ENCODE assay signal across 11 cellular contexts in genomic region chr17:41308918-41309359, GRCh38. TPM values are rescaled to one million over a fixed set of nuclear protein-coding genes. Genes with fewer than 3 reads are reported as not detected.
A peak's percentile ranks its signal among the peaks of the same experiment; 100 is the strongest.
DNase-seq lines count a peak whose midpoint lies in the region; FAIRE-seq and TF ChIP-seq lines count a peak whose summit lies in the region.
"Had no signal": no experiment of that assay in that cellular context is flagged by ENCODE, and none has a peak within 500 bp of the region (broad histone marks: within the 10 kb centered on the region; RNA-seq: fewer than 3 reads in every experiment).

A gene with protein sequence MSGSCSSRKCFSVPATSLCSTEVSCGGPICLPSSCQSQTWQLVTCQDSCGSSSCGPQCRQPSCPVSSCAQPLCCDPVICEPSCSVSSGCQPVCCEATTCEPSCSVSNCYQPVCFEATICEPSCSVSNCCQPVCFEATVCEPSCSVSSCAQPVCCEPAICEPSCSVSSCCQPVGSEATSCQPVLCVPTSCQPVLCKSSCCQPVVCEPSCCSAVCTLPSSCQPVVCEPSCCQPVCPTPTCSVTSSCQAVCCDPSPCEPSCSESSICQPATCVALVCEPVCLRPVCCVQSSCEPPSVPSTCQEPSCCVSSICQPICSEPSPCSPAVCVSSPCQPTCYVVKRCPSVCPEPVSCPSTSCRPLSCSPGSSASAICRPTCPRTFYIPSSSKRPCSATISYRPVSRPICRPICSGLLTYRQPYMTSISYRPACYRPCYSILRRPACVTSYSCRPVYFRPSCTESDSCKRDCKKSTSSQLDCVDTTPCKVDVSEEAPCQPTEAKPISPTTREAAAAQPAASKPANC (minus strand): TSS chr17:41309309. CDS start chr17:41309253, 56 bp downstream.

- DNase-seq in G401 (ENCODE audit: low spot score): peak; percentile 65
- peak in 1 of 2 experiments; percentile 20 for DNase-seq in SJCRH30
- peak; percentile 26 for DNase-seq in activated gamma-delta T cell (lab: John Stamatoyannopoulos, UW)
- no peak for DNase-seq in osteoblast (ENCODE audit: insufficient read length, low spot score, missing footprints)
- no peak for DNase-seq in GM20000 (ENCODE audit: low spot score)
- no peak for DNase-seq in amniotic stem cell (lab: John Stamatoyannopoulos, UW)
- DNase-seq in GM12891 (ENCODE audit: insufficient read length, low spot score): no peak
- DNase-seq in germinal center (ENCODE audit: low spot score): no peak
- DNase-seq: SIG-M5 had no signal

- FAIRE-seq in GM12891 (lab: Jason Lieb, UNC): no peak
- FAIRE-seq: D721Med had no signal

- H3K27me3 ChIP-seq in SJCRH30: no peaks in the 10 kb centered on the region
- H3K27me3 ChIP-seq in osteoblast (ENCODE audit: insufficient read depth, low read length): no peaks in the 10 kb centered on the region

- no peaks in the 10 kb centered on the region for H4K20me1 ChIP-seq in osteoblast (ENCODE audit: insufficient read depth, low read length)

- H3K4me1 ChIP-seq in SJCRH30 (peaks cover 17% of the 10 kb centered on the region), osteoblast (ENCODE audit: insufficient read depth, low read length) (peaks cover 11% of the 10 kb centered on the region)

- H2AFZ ChIP-seq in osteoblast (ENCODE audit: low read length): peak within 1 kb of the TSS; percentile 83

- H3K9me3 ChIP-seq in SJCRH30 (replicated peaks): no peaks in the 10 kb centered on the region
- no peaks in the 10 kb centered on the region for H3K9me3 ChIP-seq in osteoblast (ENCODE audit: low read depth, low read length)

- H3K4me2 ChIP-seq in osteoblast (ENCODE audit: insufficient read depth, low read length): peak within 1 kb of the TSS; percentile 32

- in situ Hi-C loops in G401 (cut with HindIII; ENCODE audit: low sequenced_read_pairs): no loop called here

- TF ChIP-seq POLR2A in GM12891 (IDR thresholded peaks at IDR 0.05; ENCODE audit: low read depth, low read length): no peak

- H3K36me3 ChIP-seq in SJCRH30 (no peaks in the 10 kb centered on the region), osteoblast (ENCODE audit: insufficient read depth, low read length) (no peaks in the 10 kb centered on the region)

- H3K79me2 ChIP-seq in osteoblast (ENCODE audit: insufficient read depth, low read length): no peaks in the 10 kb centered on the region

- H3K4me3 ChIP-seq in SJCRH30: no peak within 1 kb of the TSS
- H3K4me3 ChIP-seq in osteoblast (ENCODE audit: insufficient read depth, low read length): peak within 1 kb of the TSS; percentile 38

- peak within 1 kb of the TSS; percentile 14; the same call in 1 of the 2 replicates for H3K27ac ChIP-seq in SJCRH30
- H3K27ac ChIP-seq in osteoblast (ENCODE audit: low read depth, low read length): no peak within 1 kb of the TSS

- TF ChIP-seq CTCF in osteoblast (IDR thresholded peaks at IDR 0.05; ENCODE audit: extremely low read depth, low read depth, low read length): no peak
- no peak for TF ChIP-seq CTCF in GM20000 (IDR thresholded peaks at IDR 0.05; ENCODE audit: extremely low read depth, missing control alignments)

TF ChIP-seq in GM12891, 5 proteins besides CTCF, POLR2A, EP300 and RAD21:
- TF ChIP-seq POLR2AphosphoS5 (IDR thresholded peaks at IDR 0.05; ENCODE audit: low read depth, low read length) (no peak), TAF1 (IDR thresholded peaks at IDR 0.05; ENCODE audit: low read depth, low read length) (no peak), PAX5 (IDR thresholded peaks at IDR 0.05; ENCODE audit: insufficient read depth, low read length, severe bottlenecking) (no peak), POU2F2 (IDR thresholded peaks at IDR 0.05; ENCODE audit: low read depth, low read length) (no peak), SPI1 (IDR thresholded peaks at IDR 0.05; ENCODE audit: low read depth, low read length) (no peak)

RNA-seq across cellular contexts. Expression of the gene that starts here (rescaled TPM):
- total RNA-seq in G401 (2014; rRNA removed; shearing (Covaris generic)): not detected in 2 replicates
- not detected in 2 replicates for total RNA-seq in SJCRH30 (2014; rRNA removed; shearing (Covaris generic))
- not detected in 2 replicates for total RNA-seq in osteoblast
- polyA plus RNA-seq in GM12891 (2012; ENCODE audit: low read depth, missing spikeins): not detected
- total RNA-seq: kidney epithelial cell had no signal

Comparison
In these comparisons a context has a peak if more than half of its experiments do, and no peak if none do; other contexts are left out.
1. Peak in DNase-seq in G401; RNA of the gene not detected or under 1 TPM.